In genomic region chr13:112444416-112445399, GRCh38 we compare ENCODE assay signal across 15 cellular contexts.
A peak's percentile ranks its signal among the peaks of the same experiment; 100 is the strongest.
DNase-seq lines count a peak whose midpoint lies in the region; ATAC-seq and TF ChIP-seq lines count a peak whose summit lies in the region.
"Had no signal": no experiment of that assay in that cellular context is flagged by ENCODE, and none has a peak within 500 bp of the region (broad histone marks: within the 10 kb centered on the region; RNA-seq: fewer than 3 reads in every experiment).

No MANE protein-coding gene starts in this region.

- no peaks in the 10 kb centered on the region for H3K9me3 Mint-ChIP-seq in stimulated activated naive CD8-positive, alpha-beta T cell treated with anti-CD3 and anti-CD28 coated beads, Interleukin-15, amount 100 ng/mL, for 72 hours
- H3K9me3 Mint-ChIP-seq: activated B cell treated with CpG ODN at 0.5 μM for 24 hours; activated T-helper 17 cell treated with anti-CD3 and anti-CD28 coated beads, Interleukin-2, amount 50 U/mL, for 72 hours; CD4-positive, alpha-beta T cell; memory B cell had no signal

- H3K27me3 ChIP-seq in neuronal stem cell (ENCODE audit: control insufficient read depth in 3 of 3, insufficient read depth in 3 of 3, low read depth in 1 of 3, low read length in 3 of 3) = no peaks in the 10 kb centered on the region
- H3K27me3 ChIP-seq in effector memory CD4-positive, alpha-beta T cell (replicated peaks; ENCODE audit: control insufficient read depth, insufficient read depth, low read length, poor library complexity, severe bottlenecking) = peaks cover 4% of the 10 kb centered on the region
- H3K27me3 ChIP-seq: brain microvascular endothelial cell had no signal

- H3K23ac ChIP-seq in neuronal stem cell (ENCODE audit: low read depth, low read length, poor library complexity) = peak overlapping the region; percentile 11

- peak overlapping the region; percentile 15 for H2AFZ ChIP-seq in neuronal stem cell (ENCODE audit: low read length)

- H3K79me1 ChIP-seq in neuronal stem cell (ENCODE audit: low read depth, low read length) = no peaks in the 10 kb centered on the region

- no peak overlapping the region for H3K4me3 Mint-ChIP-seq in stimulated activated naive CD8-positive, alpha-beta T cell treated with anti-CD3 and anti-CD28 coated beads, Interleukin-15, amount 100 ng/mL, for 72 hours
- H3K4me3 Mint-ChIP-seq: activated B cell treated with CpG ODN at 0.5 μM for 24 hours; activated T-helper 17 cell treated with anti-CD3 and anti-CD28 coated beads, Interleukin-2, amount 50 U/mL, for 72 hours; CD4-positive, alpha-beta T cell; memory B cell; naive B cell had no signal

- H3K4me1 Mint-ChIP-seq in stimulated activated naive CD8-positive, alpha-beta T cell treated with anti-CD3 and anti-CD28 coated beads, Interleukin-15, amount 100 ng/mL, for 72 hours = peaks cover 12% of the 10 kb centered on the region
- H3K4me1 Mint-ChIP-seq: activated B cell treated with CpG ODN at 0.5 μM for 24 hours; activated T-helper 17 cell treated with anti-CD3 and anti-CD28 coated beads, Interleukin-2, amount 50 U/mL, for 72 hours had no signal

- whole genome bisulfite sequencing in neuronal stem cell (ENCODE audit: extremely low coverage in 2 of 2, insufficient read length in 2 of 2, insufficient replicate concordance in 1 of 2), 2 donors = no CpG with 5 or more reads among the region's 42 CpGs

- peaks cover 80% of the 10 kb centered on the region for H3K27me3 Mint-ChIP-seq in stimulated activated naive CD8-positive, alpha-beta T cell treated with anti-CD3 and anti-CD28 coated beads, Interleukin-15, amount 100 ng/mL, for 72 hours

- DNase-seq in stimulated activated naive CD8-positive, alpha-beta T cell treated with anti-CD3 and anti-CD28 coated beads, Interleukin-15, amount 100 ng/mL, for 72 hours = no peak
- DNase-seq in stimulated activated naive CD8-positive, alpha-beta T cell treated with anti-CD3 and anti-CD28 coated beads, Interleukin-15, Interleukin-2, amounts not matched to agents 100 U/mL and 50 U/mL, for 24 hours = no peak
- DNase-seq in coronary artery (ENCODE audit: low spot score) (peak; percentile 43), neuronal stem cell (ENCODE audit: low spot score) (no peak)
- DNase-seq in stimulated activated CD4-positive, alpha-beta T cell treated with anti-CD3 and anti-CD28 coated beads, Interleukin-4, amount 100 ng/mL, for 1 hour = no peak
- no peak for DNase-seq in effector memory CD4-positive, alpha-beta T cell
- DNase-seq: activated B cell treated with CpG ODN at 0.5 μM for 24 hours, cortex of kidney, DMS 273 treated with DMSO at 0.1 percent for 48 hours, naive B cell had no signal

- no peak overlapping the region for H4K91ac ChIP-seq in neuronal stem cell (ENCODE audit: low read depth, low read length, poor library complexity)

- H3K9me3 ChIP-seq in neuronal stem cell (replicated peaks in 1 of 2; ENCODE audit: control insufficient read depth in 2 of 2, insufficient read depth in 1 of 2, low read depth in 1 of 2, low read length in 2 of 2) = peaks cover 0 to 3% of the 10 kb centered on the region in 2 donors
- H3K9me3 ChIP-seq in effector memory CD4-positive, alpha-beta T cell (ENCODE audit: control insufficient read depth, low read length) = no peaks in the 10 kb centered on the region

- H4K8ac ChIP-seq in neuronal stem cell (ENCODE audit: low read depth, low read length) = no peak overlapping the region

- no peak overlapping the region for H2BK120ac ChIP-seq in neuronal stem cell (ENCODE audit: low read depth, low read length)

- H3K36me3 ChIP-seq in neuronal stem cell (replicated peaks in 1 of 2; ENCODE audit: control insufficient read depth in 2 of 2, insufficient read depth in 2 of 2, low read length in 2 of 2) = no peaks in the 10 kb centered on the region
- H3K36me3 ChIP-seq in effector memory CD4-positive, alpha-beta T cell (ENCODE audit: control insufficient read depth, insufficient read depth, low read length) = no peaks in the 10 kb centered on the region
- H3K36me3 ChIP-seq: brain microvascular endothelial cell had no signal

- no peak overlapping the region for H3K27ac ChIP-seq in coronary artery
- H3K27ac ChIP-seq in neuronal stem cell (replicated peaks; ENCODE audit: low read length) = no peak overlapping the region
- H3K27ac ChIP-seq in effector memory CD4-positive, alpha-beta T cell (ENCODE audit: insufficient read depth, low read length, poor library complexity, severe bottlenecking) = no peak overlapping the region
- H3K27ac ChIP-seq: brain microvascular endothelial cell had no signal

- no peak overlapping the region for H2BK5ac ChIP-seq in neuronal stem cell (ENCODE audit: low read length)

- H3K14ac ChIP-seq in neuronal stem cell (ENCODE audit: low read length) = no peak overlapping the region

- H3K18ac ChIP-seq in neuronal stem cell (ENCODE audit: low read length) = no peak overlapping the region

- peaks cover 6 to 12% of the 10 kb centered on the region in 2 donors for H3K4me1 ChIP-seq in neuronal stem cell (ENCODE audit: control insufficient read depth in 2 of 2, insufficient read depth in 1 of 2, low read depth in 1 of 2, low read length in 2 of 2)
- H3K4me1 ChIP-seq in effector memory CD4-positive, alpha-beta T cell (ENCODE audit: control insufficient read depth, insufficient read depth, low read length, poor library complexity, severe bottlenecking) = no peaks in the 10 kb centered on the region

- peak overlapping the region; percentile 90 for H2BK15ac ChIP-seq in neuronal stem cell (ENCODE audit: low read length)

- peak; percentile 2 for ATAC-seq in stimulated activated naive CD8-positive, alpha-beta T cell treated with anti-CD3 and anti-CD28 coated beads, Interleukin-15, amount 100 ng/mL, for 72 hours
- no peak for ATAC-seq in stimulated activated naive CD8-positive, alpha-beta T cell treated with anti-CD3 and anti-CD28 coated beads, Interleukin-15, Interleukin-2, amounts not matched to agents 100 U/mL and 50 U/mL, for 24 hours
- no peak for ATAC-seq in HG03354 (IDR thresholded peaks at IDR 0.05; ENCODE audit: poor library complexity, severe bottlenecking, unreplicated experiment)

- peak overlapping the region; percentile 86 for H2AK5ac ChIP-seq in neuronal stem cell (ENCODE audit: low read depth, low read length)

- no peak overlapping the region for H3K27ac Mint-ChIP-seq in stimulated activated naive CD8-positive, alpha-beta T cell treated with anti-CD3 and anti-CD28 coated beads, Interleukin-15, amount 100 ng/mL, for 72 hours
- H3K27ac Mint-ChIP-seq: activated B cell treated with CpG ODN at 0.5 μM for 24 hours; activated T-helper 17 cell treated with anti-CD3 and anti-CD28 coated beads, Interleukin-2, amount 50 U/mL, for 72 hours; CD4-positive, alpha-beta T cell; memory B cell; naive B cell had no signal

- no peak overlapping the region for H3K4ac ChIP-seq in neuronal stem cell (ENCODE audit: low read length)

- no peak overlapping the region for H2BK12ac ChIP-seq in neuronal stem cell (ENCODE audit: low read length)

- no peak overlapping the region for H3K4me2 ChIP-seq in neuronal stem cell (ENCODE audit: insufficient read depth, low read length, poor library complexity, severe bottlenecking)

- TF ChIP-seq CTCF in coronary artery (IDR thresholded peaks at IDR 0.05) = no peak

- no peak overlapping the region for H3K4me3 ChIP-seq in coronary artery
- H3K4me3 ChIP-seq in neuronal stem cell (ENCODE audit: low read length in 2 of 2) = peak overlapping the region in 1 of 2 donors; percentile 55
- H3K4me3 ChIP-seq in effector memory CD4-positive, alpha-beta T cell (ENCODE audit: insufficient read depth, low read depth, low read length, poor library complexity, severe bottlenecking) = no peak overlapping the region

- no peak overlapping the region for H3K9ac ChIP-seq in neuronal stem cell (ENCODE audit: low read depth, low read length, poor library complexity)
